In genomic region chr12:133130808-133131128, GRCh38 we compare ENCODE assay signal across 8 cellular contexts. TPM values are rescaled to one million over a fixed set of nuclear protein-coding genes. Genes with fewer than 3 reads are reported as not detected.
DNase-seq lines count a peak whose midpoint lies in the region; ATAC-seq and TF ChIP-seq lines count a peak whose summit lies in the region.

No MANE protein-coding gene starts in this region.

- TF ChIP-seq POLR2A in erythroblast (IDR thresholded peaks at IDR 0.05; ENCODE audit: low read length): peak; percentile 50

- ATAC-seq in HG02870 (IDR thresholded peaks at IDR 0.05; ENCODE audit: unreplicated experiment): peak; percentile 6
- no peak for ATAC-seq in natural killer cell treated with Interleukin-12 subunit alpha and Interleukin-12 subunit beta and Interleukin-15 and Interleukin-18, amount 100 ng/mL, for 72 hours
- no peak for ATAC-seq in HG02571 (IDR thresholded peaks at IDR 0.05; ENCODE audit: unreplicated experiment)
- no peak for ATAC-seq in HG03108 (IDR thresholded peaks at IDR 0.05; ENCODE audit: unreplicated experiment)
- no peak for ATAC-seq in GM18520 (IDR thresholded peaks at IDR 0.05; ENCODE audit: unreplicated experiment)

- peaks cover 26% of the 10 kb centered on the region for H3K9me3 Mint-ChIP-seq in natural killer cell treated with Interleukin-12 subunit alpha and Interleukin-12 subunit beta and Interleukin-15 and Interleukin-18, amount 100 ng/mL, for 72 hours

- peaks cover 57% of the 10 kb centered on the region for H3K36me3 Mint-ChIP-seq in natural killer cell treated with Interleukin-12 subunit alpha and Interleukin-12 subunit beta and Interleukin-15 and Interleukin-18, amount 100 ng/mL, for 72 hours

- H3K9me3 ChIP-seq in WERI-Rb-1 (ENCODE audit: severe bottlenecking): peaks cover 30% of the 10 kb centered on the region

- H3K4me3 ChIP-seq in GM06990 (replicated peaks; ENCODE audit: low read depth, low read length) (peak overlapping the region; percentile 87), WERI-Rb-1 (ENCODE audit: low read depth, low read length) (peak overlapping the region; percentile 92)

- H3K27ac ChIP-seq in WERI-Rb-1: peak overlapping the region; percentile 91

- H3K4me3 Mint-ChIP-seq in natural killer cell treated with Interleukin-12 subunit alpha and Interleukin-12 subunit beta and Interleukin-15 and Interleukin-18, amount 100 ng/mL, for 72 hours: peak overlapping the region; percentile 98

- TF ChIP-seq CTCF in GM06990 (IDR thresholded peaks at IDR 0.05; ENCODE audit: insufficient read depth, low read length, poor library complexity, severe bottlenecking): no peak
- no peak for TF ChIP-seq CTCF in WERI-Rb-1 (IDR thresholded peaks at IDR 0.05; ENCODE audit: low read depth, low read length)

- no peak for DNase-seq in GM06990 (ENCODE audit: extremely low read depth, insufficient read length)
- DNase-seq in WERI-Rb-1: peak; percentile 33
- no peak for DNase-seq in erythroblast (lab: John Stamatoyannopoulos, UW)
- DNase-seq in natural killer cell treated with Interleukin-12 subunit alpha and Interleukin-12 subunit beta and Interleukin-15 and Interleukin-18, amount 100 ng/mL, for 72 hours (ENCODE audit: low spot score): no peak

- H3K27me3 ChIP-seq in GM06990 (replicated peaks; ENCODE audit: control insufficient read depth, insufficient read depth, low read length) (no peaks in the 10 kb centered on the region), WERI-Rb-1 (ENCODE audit: insufficient read depth, low read depth, severe bottlenecking) (no peaks in the 10 kb centered on the region)

- no peaks in the 10 kb centered on the region for H3K27me3 Mint-ChIP-seq in natural killer cell treated with Interleukin-12 subunit alpha and Interleukin-12 subunit beta and Interleukin-15 and Interleukin-18, amount 100 ng/mL, for 72 hours

- peak overlapping the region; percentile 85 to 87 for H3K27ac Mint-ChIP-seq in natural killer cell treated with Interleukin-12 subunit alpha and Interleukin-12 subunit beta and Interleukin-15 and Interleukin-18, amount 100 ng/mL, for 72 hours

- peaks cover 4% of the 10 kb centered on the region for H3K36me3 ChIP-seq in GM06990 (ENCODE audit: control insufficient read depth, insufficient read depth, low read length)
- H3K36me3 ChIP-seq in WERI-Rb-1: peaks cover 61% of the 10 kb centered on the region

- peaks cover 13 to 19% of the 10 kb centered on the region in 2 donors for H3K4me1 Mint-ChIP-seq in natural killer cell treated with Interleukin-12 subunit alpha and Interleukin-12 subunit beta and Interleukin-15 and Interleukin-18, amount 100 ng/mL, for 72 hours (ENCODE audit: low read depth in 2 of 2)

RNA-seq across cellular contexts. Expression of gene ZNF10, which starts 0.3 kb away (rescaled TPM):
- total RNA-seq in natural killer cell treated with Interleukin-12 subunit alpha and Interleukin-12 subunit beta and Interleukin-15 and Interleukin-18, amount 100 ng/mL, for 72 hours: 1 to 10 TPM; 2.3 to 3.9 TPM

RNA-seq across cellular contexts. Expression of gene ZNF891, which starts 0.7 kb away (rescaled TPM):
- total RNA-seq in natural killer cell treated with Interleukin-12 subunit alpha and Interleukin-12 subunit beta and Interleukin-15 and Interleukin-18, amount 100 ng/mL, for 72 hours: 1 to 10 TPM; 1.4 to 1.7 TPM

RNA-seq across cellular contexts. Expression of gene ZNF140, which starts 50.0 kb away (rescaled TPM):
- 10 to 100 TPM in 1 of 2 donors, 1 to 10 TPM in 1; 7.1 to 17.1 TPM for total RNA-seq in natural killer cell treated with Interleukin-12 subunit alpha and Interleukin-12 subunit beta and Interleukin-15 and Interleukin-18, amount 100 ng/mL, for 72 hours

RNA-seq across cellular contexts. Expression of gene ZNF268, which starts 50.5 kb away (rescaled TPM):
- 10 to 100 TPM; 18.9 to 23.5 TPM for total RNA-seq in natural killer cell treated with Interleukin-12 subunit alpha and Interleukin-12 subunit beta and Interleukin-15 and Interleukin-18, amount 100 ng/mL, for 72 hours
